8 cellular contexts compared by ENCODE assay signal in the genomic region with DNA sequence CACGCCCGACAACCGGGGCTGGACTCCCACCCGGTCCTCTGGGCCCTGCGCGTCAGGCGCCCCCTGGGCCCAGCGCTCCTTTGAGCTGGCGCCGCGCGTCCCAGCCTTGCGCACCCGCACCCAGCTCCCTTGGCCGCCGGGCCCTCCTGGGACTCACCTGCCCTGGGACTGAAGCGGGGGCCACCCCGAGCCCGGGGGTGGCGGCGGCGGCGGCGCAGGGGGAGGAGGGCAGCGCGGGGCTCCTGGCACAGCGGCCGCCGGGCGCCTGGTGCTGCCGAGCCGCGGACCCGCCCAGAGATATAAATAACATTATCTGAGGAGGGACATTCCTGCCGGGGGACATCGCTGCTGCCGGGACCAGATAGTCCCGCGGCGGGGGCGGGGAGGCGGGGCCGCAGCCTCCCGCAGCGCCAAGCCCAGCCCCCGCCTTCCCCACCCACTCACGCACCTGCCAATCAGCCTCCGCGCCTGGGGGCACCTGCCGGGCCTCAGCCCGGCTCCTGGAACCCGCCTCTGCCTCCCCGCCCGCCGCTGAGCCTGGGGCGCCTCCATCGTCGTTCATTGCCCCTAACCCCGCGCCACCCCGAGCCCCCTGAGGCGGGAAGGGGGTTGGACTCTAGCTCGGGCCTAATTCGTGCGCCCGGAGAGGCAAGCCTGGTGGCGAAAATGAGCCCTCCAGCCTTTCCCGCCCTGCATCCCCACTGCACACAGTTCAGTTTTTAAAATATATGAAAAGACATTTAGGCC. TPM values are rescaled to one million over a fixed set of nuclear protein-coding genes. Genes with fewer than 3 reads are reported as not detected.
DNase-seq lines count a peak whose midpoint lies in the region; ATAC-seq and TF ChIP-seq lines count a peak whose summit lies in the region.

A gene (minus strand): TSS at position 273 of the 747 bp plus-strand sequence. CDS start 56,813 bp downstream, outside the sequence.

- H3K4me3 ChIP-seq in heart left ventricle (peak within 1 kb of the TSS; percentile 56 to 78 (median 66)), retinal pigment epithelial cell (ENCODE audit: low read length) (peak within 1 kb of the TSS; percentile 53)

- H3K27ac ChIP-seq in heart left ventricle, result peak within 1 kb of the TSS; percentile 79 to 95 (median 89)

- TF ChIP-seq POLR2A in heart left ventricle (IDR thresholded peaks at IDR 0.05), result peak in 1 of 2 donors; percentile 46

- H3K4me3 Mint-ChIP-seq in Calu3 (ENCODE audit: low read depth, unreplicated experiment), result peak within 1 kb of the TSS; percentile 68

- peaks cover 0 to 37% (median 11%) of the 10 kb centered on the region in 12 donors for H3K4me1 ChIP-seq in heart left ventricle

- 1% methylated on average over 24 to 68 of the region's 68 CpGs for WGBS in heart left ventricle, 4 donors

- ATAC-seq in HG02798 (IDR thresholded peaks at IDR 0.05; ENCODE audit: poor library complexity, unreplicated experiment) (peak; percentile 61), heart left ventricle (peak; percentile 85 to 93 (median 92)), GM19035 (IDR thresholded peaks at IDR 0.05; ENCODE audit: unreplicated experiment) (no peak)

- H3K4me1 Mint-ChIP-seq in Calu3 (ENCODE audit: low read depth, unreplicated experiment), result no peaks in the 10 kb centered on the region

- H3K9me3 ChIP-seq in heart left ventricle, result no peaks in the 10 kb centered on the region

- H3K27ac Mint-ChIP-seq in Calu3 (ENCODE audit: unreplicated experiment), result no peak within 1 kb of the TSS

- no peak for TF ChIP-seq CTCF in Calu3 (IDR thresholded peaks at IDR 0.05; ENCODE audit: unreplicated experiment)
- no peak for TF ChIP-seq CTCF in heart left ventricle (IDR thresholded peaks at IDR 0.05)
- TF ChIP-seq CTCF in retinal pigment epithelial cell (conservative IDR thresholded peaks at IDR 0.05; ENCODE audit: low read depth, low read length), result no peak

- no peaks in the 10 kb centered on the region for H3K36me3 Mint-ChIP-seq in Calu3 (ENCODE audit: insufficient read depth, unreplicated experiment)

- peak; percentile 50 for DNase-seq in Calu3
- DNase-seq in RKO (ENCODE audit: low spot score), result peak; percentile 15
- DNase-seq in activated naive CD4-positive, alpha-beta T cell treated with Interleukin-2 at 50 U/mL for 16 hours, result peak; percentile 70
- DNase-seq in heart left ventricle, result peak; percentile 76 to 87 (median 77)
- DNase-seq in retinal pigment epithelial cell (ENCODE audit: low read depth), result no peak
- DNase-seq in NOMO-1 treated with DMSO at 0.1 percent for 48 hours (lab: John Stamatoyannopoulos, UW; ENCODE audit: unreplicated experiment), result no peak

- H3K36me3 ChIP-seq in heart left ventricle, result no peaks in the 10 kb centered on the region

- intact Hi-C loops in Calu3 (cut with micrococcal nuclease; ENCODE audit: unreplicated experiment) (loop anchor here (10.0 kb wide), 1 partner anchor 335 kb away; a partner anchor contains a TSS), heart left ventricle (cut with DNase I) (loop anchor here (1.0 to 10.0 kb wide), 9 partner anchors 37 to 205 kb away; no protein-coding TSS in a partner anchor)

- H3K9me3 Mint-ChIP-seq in Calu3 (ENCODE audit: low read depth, unreplicated experiment), result no peaks in the 10 kb centered on the region

- H3K27me3 Mint-ChIP-seq in Calu3 (ENCODE audit: unreplicated experiment), result peaks cover 92% of the 10 kb centered on the region

- H3K27me3 ChIP-seq in heart left ventricle, result peaks cover 0 to 56% (median 14%) of the 10 kb centered on the region in 9 donors

- CTCF ChIA-PET in Calu3 (lab: Charles Lee), result interaction anchor here (0.6 to 1.4 kb wide), 6 partner anchors 10 to 254 kb away, joined by 3 to 6 read pairs (median 4); no protein-coding TSS in a partner anchor

- BruUV-seq in Calu3 (replicated peaks; lab: Mats Ljungman, UMichigan), result no TSS peak

RNA-seq across cellular contexts. Expression of the gene that starts here (rescaled TPM):
- total RNA-seq in Calu3 (2022) (0.05 TPM in 1 of 2 replicates, not detected in the other), heart left ventricle (100 to 1,000 TPM in 4 of 9 donors, 10 to 100 TPM in 5; 71.6 to 195 (median 93.4) TPM)
- 10 to 100 TPM; 60.3 to 75.2 TPM for polyA plus RNA-seq in heart left ventricle

Comparison
In these comparisons a context has a peak if more than half of its experiments do, and no peak if none do; other contexts are left out.
1. RNA of the gene that starts here (total RNA-seq): 71.6 to 195 TPM in heart left ventricle; 0.05 TPM in Calu3; every median in the first group is over 10 times any median in the second.
2. Peak in DNase-seq in Calu3; RNA of the gene not detected or under 1 TPM.
3. DNase-seq: peak in RKO (single experiment), activated naive CD4-positive, alpha-beta T cell treated with Interleukin-2 at 50 U/mL for 16 hours (single experiment) and heart left ventricle (5 of 5); none in retinal pigment epithelial cell (single experiment) and NOMO-1 treated with DMSO at 0.1 percent for 48 hours (single experiment).